ENCODE assay signal across 8 cellular contexts in the genomic region with DNA sequence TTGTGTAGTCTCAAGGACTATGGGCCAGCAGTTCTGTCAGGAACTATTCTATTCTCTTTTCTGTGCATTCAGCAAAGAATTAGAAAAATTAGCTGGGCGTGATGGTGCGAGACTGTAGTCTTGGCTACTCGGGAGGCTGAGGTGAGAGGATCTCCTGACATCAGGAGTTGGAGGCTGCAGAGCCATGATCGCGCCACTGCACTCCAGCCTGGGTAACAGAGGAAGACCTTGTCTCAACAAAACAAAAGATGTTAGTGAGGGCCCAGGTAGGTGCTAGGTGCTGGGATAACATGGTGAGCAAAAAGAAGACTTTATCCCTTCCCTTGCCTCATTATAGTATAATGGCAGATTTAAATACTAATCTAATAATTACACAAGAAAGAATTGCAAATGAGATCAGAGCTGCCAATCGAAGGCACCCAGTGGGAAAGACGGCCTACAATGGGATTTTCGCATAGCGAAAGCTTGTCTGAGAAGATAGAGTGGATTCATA. TPM values are rescaled to one million over a fixed set of nuclear protein-coding genes. Genes with fewer than 3 reads are reported as not detected.
DNase-seq lines count a peak whose midpoint lies in the region; ATAC-seq and TF ChIP-seq lines count a peak whose summit lies in the region.

No MANE protein-coding gene starts in this region.

- H3K27me3 Mint-ChIP-seq in stimulated activated naive CD8-positive, alpha-beta T cell treated with anti-CD3 and anti-CD28 coated beads, Interleukin-15, Interleukin-2, amounts not matched to agents 100 ng/mL and 50 ng/mL, for 24 hours, result no peaks in the 10 kb centered on the region

- H3K4me1 Mint-ChIP-seq in stimulated activated naive CD8-positive, alpha-beta T cell treated with anti-CD3 and anti-CD28 coated beads, Interleukin-15, Interleukin-2, amounts not matched to agents 100 ng/mL and 50 ng/mL, for 24 hours (ENCODE audit: low read depth), result peaks cover 36% of the 10 kb centered on the region

- H3K27ac ChIP-seq in SJCRH30 (peak overlapping the region; percentile 83), gastroesophageal sphincter (peak overlapping the region in 3 of 4 donors; percentile 77 to 87 (median 81)), skin epidermis (peak overlapping the region in 19 of 21 experiments; percentile 63 to 95 (median 89))

- TF ChIP-seq CTCF in gastroesophageal sphincter (IDR thresholded peaks at IDR 0.05), result no peak

- peak overlapping the region; percentile 93 for H3K4me3 Mint-ChIP-seq in stimulated activated naive CD8-positive, alpha-beta T cell treated with anti-CD3 and anti-CD28 coated beads, Interleukin-15, Interleukin-2, amounts not matched to agents 100 ng/mL and 50 ng/mL, for 24 hours

- TF ChIP-seq EP300 in gastroesophageal sphincter (IDR thresholded peaks at IDR 0.05), result no peak

- 46 to 77% methylated on average over 4 to 8 of the region's 9 CpGs for WGBS in gastroesophageal sphincter (ENCODE audit: low coverage in 1 of 2), 2 donors

- H3K4me3 ChIP-seq in SJCRH30 (peak overlapping the region; percentile 98), gastroesophageal sphincter (peak overlapping the region; percentile 85 to 96), skin epidermis (peak overlapping the region; percentile 54 to 93 (median 89))

- H3K9me3 ChIP-seq in SJCRH30 (replicated peaks), result no peaks in the 10 kb centered on the region
- H3K9me3 ChIP-seq in gastroesophageal sphincter, result no peaks in the 10 kb centered on the region

- H3K36me3 Mint-ChIP-seq in stimulated activated naive CD8-positive, alpha-beta T cell treated with anti-CD3 and anti-CD28 coated beads, Interleukin-15, Interleukin-2, amounts not matched to agents 100 ng/mL and 50 ng/mL, for 24 hours (ENCODE audit: low read depth), result peaks cover 30% of the 10 kb centered on the region

- H3K27ac Mint-ChIP-seq in stimulated activated naive CD8-positive, alpha-beta T cell treated with anti-CD3 and anti-CD28 coated beads, Interleukin-15, Interleukin-2, amounts not matched to agents 100 ng/mL and 50 ng/mL, for 24 hours, result peak overlapping the region; percentile 88

- H3K36me3 ChIP-seq in SJCRH30 (peaks cover 14% of the 10 kb centered on the region), gastroesophageal sphincter (peaks cover 0 to 20% of the 10 kb centered on the region in 2 donors)

- TF ChIP-seq POLR2A in gastroesophageal sphincter (IDR thresholded peaks at IDR 0.05), result no peak

- no peak for DNase-seq in stimulated activated naive CD8-positive, alpha-beta T cell treated with anti-CD3 and anti-CD28 coated beads, Interleukin-15, Interleukin-2, amounts not matched to agents 100 U/mL and 50 U/mL, for 24 hours
- DNase-seq in SJCRH30, result peak in 1 of 2 experiments; percentile 10
- DNase-seq in AG20443 (ENCODE audit: low spot score), result no peak
- DNase-seq in activated CD8-positive, alpha-beta memory T cell treated with anti-CD3 and anti-CD28 coated beads, Interleukin-2, amount 50 U/mL, for 48 hours, result no peak
- DNase-seq in epidermal melanocyte (ENCODE audit: insufficient read length, low spot score), result no peak

- H3K27me3 ChIP-seq in SJCRH30, result no peaks in the 10 kb centered on the region
- no peaks in the 10 kb centered on the region for H3K27me3 ChIP-seq in gastroesophageal sphincter

- H3K9me3 Mint-ChIP-seq in stimulated activated naive CD8-positive, alpha-beta T cell treated with anti-CD3 and anti-CD28 coated beads, Interleukin-15, Interleukin-2, amounts not matched to agents 100 ng/mL and 50 ng/mL, for 24 hours, result no peaks in the 10 kb centered on the region

- no peak for ATAC-seq in stimulated activated naive CD8-positive, alpha-beta T cell treated with anti-CD3 and anti-CD28 coated beads, Interleukin-15, Interleukin-2, amounts not matched to agents 100 U/mL and 50 U/mL, for 24 hours
- no peak for ATAC-seq in gastroesophageal sphincter

- H3K4me1 ChIP-seq in SJCRH30 (no peaks in the 10 kb centered on the region), gastroesophageal sphincter (peaks cover 0 to 36% (median 0%) of the 10 kb centered on the region in 3 donors)

RNA-seq across cellular contexts. Expression of gene MRPL19, which starts 0.4 kb away (rescaled TPM):
- total RNA-seq in SJCRH30 (2014; rRNA removed; shearing (Covaris generic)), result 74.5 and 85.9 TPM in 2 replicates
- 10 to 100 TPM; 33.4 to 54.5 (median 50.5) TPM for total RNA-seq in gastroesophageal sphincter
